10 cellular contexts compared by ENCODE assay signal in the genomic region with DNA sequence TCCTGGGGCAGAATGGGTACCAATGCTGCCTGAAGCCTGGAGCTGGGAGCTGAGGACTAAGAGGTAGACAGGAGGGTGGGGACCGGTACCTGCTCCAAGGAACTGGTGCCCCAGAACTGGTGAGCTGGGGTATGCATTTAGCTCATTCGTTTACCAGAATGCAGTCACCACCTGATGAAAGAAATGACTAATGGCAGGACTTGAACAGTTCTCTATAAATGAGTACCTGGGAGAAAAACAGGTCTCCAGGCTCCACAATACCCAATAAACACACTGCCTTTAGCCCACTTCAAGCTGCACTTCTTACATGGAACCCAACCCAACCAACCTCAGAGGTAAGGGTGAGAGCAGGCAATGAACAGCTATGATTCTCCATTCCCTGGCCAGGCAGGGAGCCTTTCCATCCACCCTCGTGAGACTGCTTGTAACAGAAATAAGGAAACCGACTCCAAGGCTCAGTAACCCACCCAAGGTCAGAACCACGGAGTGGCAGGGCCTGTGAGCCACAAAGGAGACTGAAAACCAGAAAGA. TPM values are rescaled to one million over a fixed set of nuclear protein-coding genes. Genes with fewer than 3 reads are reported as not detected.
DNase-seq lines count a peak whose midpoint lies in the region; ATAC-seq, FAIRE-seq and TF ChIP-seq lines count a peak whose summit lies in the region.
"Had no signal": no experiment of that assay in that cellular context is flagged by ENCODE, and none has a peak within 500 bp of the region (broad histone marks: within the 10 kb centered on the region; RNA-seq: fewer than 3 reads in every experiment).

No MANE protein-coding gene starts in this region.

- CTCF ChIA-PET in activated B cell treated with CpG ODN at 0.5 μM for 24 hours (lab: Charles Lee) (interaction anchor here (0.9 to 1.3 kb wide), 2 partner anchors 61 to 127 kb away, joined by 3 to 4 read pairs; no protein-coding TSS in a partner anchor), HepG2 (lab: Yijun Ruan, JAX; ENCODE audit: low intra/inter-chr PET ratio, low total read pairs) (no interaction called here)

- H3K9ac ChIP-seq in HepG2 (ENCODE audit: insufficient read depth, low read depth, low read length): no peak overlapping the region

- peak; percentile 41 for ATAC-seq in activated B cell treated with CpG ODN at 0.5 μM for 24 hours (ENCODE audit: low read depth)
- ATAC-seq in HepG2: no peak
- no peak for ATAC-seq in HG03571 (IDR thresholded peaks at IDR 0.05; ENCODE audit: unreplicated experiment)

- peaks cover 37% of the 10 kb centered on the region for H3K36me3 Mint-ChIP-seq in activated B cell treated with CpG ODN at 0.5 μM for 24 hours (ENCODE audit: low read depth)

- POLR2A ChIA-PET in activated B cell treated with CpG ODN at 0.5 μM for 24 hours (lab: Charles Lee) (interaction anchor here (0.6 to 1.9 kb wide), 4 partner anchors 11 to 677 kb away, joined by 3 to 13 read pairs (median 4); a partner anchor contains a TSS), HepG2 (lab: Yijun Ruan, JAX) (interaction anchor here (1.3 kb wide), 1 partner anchor 52 kb away, joined by 4 read pairs; no protein-coding TSS in a partner anchor)

- no peak for FAIRE-seq in HepG2 (lab: Jason Lieb, UNC)

- TF ChIP-seq RAD21 in HepG2 (CRISPR knock-in tag; IDR thresholded peaks at IDR 0.05): no peak

- H3K9me3 ChIP-seq in HepG2 (ENCODE audit: low read length) (no peaks in the 10 kb centered on the region), uterus (no peaks in the 10 kb centered on the region)

- no peak for TF ChIP-seq CTCF in activated B cell treated with CpG ODN at 0.5 μM for 24 hours (IDR thresholded peaks at IDR 0.05)
- no peak for TF ChIP-seq CTCF in HepG2 (CRISPR knock-in tag; IDR thresholded peaks at IDR 0.05)
- no peak for TF ChIP-seq CTCF in uterus (IDR thresholded peaks at IDR 0.05)

- peaks cover 54% of the 10 kb centered on the region for H3K4me1 ChIP-seq in HepG2 (ENCODE audit: insufficient read depth, low read length)
- H3K4me1 ChIP-seq in uterus: peaks cover 4 to 12% of the 10 kb centered on the region in 2 donors

- TF ChIP-seq POLR2A in HepG2 (IDR thresholded peaks at IDR 0.05; ENCODE audit: insufficient read depth in 1 of 2, low read depth in 2 of 2, low read length in 2 of 2): no peak
- TF ChIP-seq POLR2A in uterus (IDR thresholded peaks at IDR 0.05): no peak

- peaks cover 72% of the 10 kb centered on the region for H3K4me1 Mint-ChIP-seq in activated B cell treated with CpG ODN at 0.5 μM for 24 hours

- H3K27ac Mint-ChIP-seq in activated B cell treated with CpG ODN at 0.5 μM for 24 hours: peak overlapping the region; percentile 71

- in situ Hi-C loops in HepG2 (cut with HindIII; ENCODE audit: extremely low pct_ligation_motif_present, low pct_unique_long_range_greater_than_20kb): no loop called here

- H2AFZ ChIP-seq in HepG2 (ENCODE audit: low read length): no peak overlapping the region

- H3K27ac ChIP-seq in HepG2 (ENCODE audit: extremely low read length, insufficient read depth, low read length): peak overlapping the region; percentile 4
- H3K27ac ChIP-seq in uterus: peak overlapping the region; percentile 2 to 18

- no peaks in the 10 kb centered on the region for H3K27me3 Mint-ChIP-seq in activated B cell treated with CpG ODN at 0.5 μM for 24 hours

- intact Hi-C loops in activated B cell treated with CpG ODN at 0.5 μM for 24 hours (cut with micrococcal nuclease) (loop anchor here (5.0 kb wide), 1 partner anchor 60 kb away; no protein-coding TSS in a partner anchor), HepG2 (cut with micrococcal nuclease; ENCODE audit: unreplicated experiment) (no loop called here), uterus (cut with DNase I; ENCODE audit: low total_unique reads) (no loop called here)

- no peaks in the 10 kb centered on the region for H3K9me3 Mint-ChIP-seq in activated B cell treated with CpG ODN at 0.5 μM for 24 hours

- H3K79me2 ChIP-seq in HepG2 (ENCODE audit: insufficient read depth, low read length): peaks cover 80% of the 10 kb centered on the region

- DNase-seq in stimulated activated CD4-positive, alpha-beta T cell treated with anti-CD3 and anti-CD28 coated beads, Interleukin-1b, Interleukin-23, amount 100 ng/mL, for 48 hours: peak; percentile 54
- no peak for DNase-seq in stimulated activated CD4-positive, alpha-beta T cell treated with anti-CD3 and anti-CD28 coated beads, Interleukin-4, amount 100 ng/mL, for 4 hours
- no peak for DNase-seq in activated B cell treated with CpG ODN at 0.5 μM for 24 hours
- no peak for DNase-seq in HepG2 (ENCODE audit: low spot score)
- no peak for DNase-seq in uterus
- DNase-seq in SKM-1 treated with dmso at 0.1 percent for 144 hours (lab: John Stamatoyannopoulos, UW; ENCODE audit: unreplicated experiment): no peak
- no peak for DNase-seq in COLO668 (lab: John Stamatoyannopoulos, UW; ENCODE audit: unreplicated experiment)
- DNase-seq: DMS 273 treated with DMSO at 0.1 percent for 48 hours, NCI-H1048 had no signal

- H3K4me3 ChIP-seq in HepG2 (replicated peaks in 1 of 3; ENCODE audit: insufficient read depth in 1 of 3, low read depth in 2 of 3, low read length in 3 of 3): no peak overlapping the region
- H3K4me3 ChIP-seq in uterus: no peak overlapping the region

- 97% methylated on average over 5 of the region's 5 CpGs for WGBS in HepG2 (ENCODE audit: low lambda C conversion rate)

- H3K36me3 ChIP-seq in HepG2 (replicated peaks in 1 of 2; ENCODE audit: control insufficient read depth in 1 of 2, insufficient read depth in 2 of 2, low read length in 2 of 2) (peaks cover 23 to 44% of the 10 kb centered on the region in 2 experiments), uterus (no peaks in the 10 kb centered on the region)

- BruUV-seq in HepG2 (replicated peaks; lab: Mats Ljungman, UMichigan): no TSS peak

- peaks cover 75% of the 10 kb centered on the region for H4K20me1 ChIP-seq in HepG2 (ENCODE audit: insufficient read depth, low read length)

- no peaks in the 10 kb centered on the region for H3K27me3 ChIP-seq in HepG2 (ENCODE audit: control insufficient read depth in 1 of 2, insufficient read depth in 2 of 2, low read length in 2 of 2)
- H3K27me3 ChIP-seq in uterus: no peaks in the 10 kb centered on the region

- H3K4me3 Mint-ChIP-seq in activated B cell treated with CpG ODN at 0.5 μM for 24 hours: peak overlapping the region; percentile 55

- no peak overlapping the region for H3K4me2 ChIP-seq in HepG2 (ENCODE audit: low read depth, low read length)

- TF ChIP-seq EP300 in HepG2 (IDR thresholded peaks at IDR 0.05; ENCODE audit: low read depth in 2 of 2, low read length in 2 of 2) (no peak), HepG2 (CRISPR knock-in tag; IDR thresholded peaks at IDR 0.05; ENCODE audit: borderline replicate concordance) (no peak)

RNA-seq across cellular contexts. Expression of a gene that starts 15.4 kb away (rescaled TPM):
- total RNA-seq in activated B cell treated with CpG ODN at 0.5 μM for 24 hours: 128 and 134 TPM in 2 replicates
- 119 and 188 TPM in 2 replicates for total RNA-seq in HepG2 (2016; rRNA removed; fragmentation: Illumina TruSeq; extraction: Trizol)
- total RNA-seq in HepG2 (2016; cell fraction: cytosol; rRNA removed; fragmentation: Illumina TruSeq; extraction: Trizol; ENCODE audit: low read depth): 32.5 and 44.9 TPM in 2 replicates
- total RNA-seq in HepG2 (2016; cell fraction: insoluble cytoplasmic fraction; rRNA removed; fragmentation: Illumina TruSeq; extraction: Trizol): 120 and 187 TPM in 2 replicates
- 119 and 132 TPM in 2 replicates for total RNA-seq in HepG2 (2016; cell fraction: membrane; rRNA removed; fragmentation: Illumina TruSeq; extraction: Trizol)
- total RNA-seq in HepG2 (2016; cell fraction: nucleus; rRNA removed; fragmentation: Illumina TruSeq; extraction: Trizol): 70.0 and 93.2 TPM in 2 replicates
- 436 and 468 TPM in 2 replicates for polyA plus RNA-seq in HepG2 (2011; rRNA removed)
- 445 and 560 TPM in 2 replicates for polyA plus RNA-seq in HepG2 (2011; cell fraction: cytosol; rRNA removed)
- 139 and 210 TPM in 2 replicates for polyA plus RNA-seq in HepG2 (2011; cell fraction: nucleus; rRNA removed)
- 286 and 329 TPM in 2 replicates for polyA plus RNA-seq in HepG2 (2012)
- 115 and 137 TPM in 2 replicates for polyA plus RNA-seq in HepG2 (2016; cell fraction: cytosol; fragmentation: Illumina TruSeq; extraction: Trizol; ENCODE audit: low read depth)
- 594 and 645 TPM in 2 replicates for polyA plus RNA-seq in HepG2 (2016; cell fraction: insoluble cytoplasmic fraction; fragmentation: Illumina TruSeq; extraction: Trizol; ENCODE audit: low read depth)
- 321 and 333 TPM in 2 replicates for polyA plus RNA-seq in HepG2 (2016; cell fraction: membrane; fragmentation: Illumina TruSeq; extraction: Trizol; ENCODE audit: low read depth)
- polyA plus RNA-seq in HepG2 (2016; cell fraction: nucleus; fragmentation: Illumina TruSeq; extraction: Trizol; ENCODE audit: insufficient read depth, low read depth): 249 and 270 TPM in 2 replicates
- 241 and 466 TPM in 2 replicates for polyA minus RNA-seq in HepG2 (2011; rRNA and poly(A)+ RNA removed; ENCODE audit: low replicate concordance)
- 119 and 130 TPM in 2 replicates for polyA minus RNA-seq in HepG2 (2011; cell fraction: cytosol; rRNA and poly(A)+ RNA removed)
- 63.7 and 102 TPM in 2 replicates for polyA minus RNA-seq in HepG2 (2011; cell fraction: nucleus; rRNA and poly(A)+ RNA removed)
- 100 to 1,000 TPM in 3 of 4 donors, 10 to 100 TPM in 1; 99.5 to 253 (median 206) TPM for total RNA-seq in uterus

RNA-seq across cellular contexts. Expression of a gene that starts 48.5 kb away (rescaled TPM):
- total RNA-seq in activated B cell treated with CpG ODN at 0.5 μM for 24 hours (0.51 and 1.2 TPM in 2 replicates), HepG2 (2016; rRNA removed; fragmentation: Illumina TruSeq; extraction: Trizol) (0.87 and 1.2 TPM in 2 replicates), uterus (1 to 10 TPM in 3 of 4 donors, under 1 TPM in 1; 0.26 to 9.1 (median 5.5) TPM)
- 0.79 and 0.91 TPM in 2 replicates for total RNA-seq in HepG2 (2016; cell fraction: cytosol; rRNA removed; fragmentation: Illumina TruSeq; extraction: Trizol; ENCODE audit: low read depth)
- 0.89 and 1.1 TPM in 2 replicates for total RNA-seq in HepG2 (2016; cell fraction: insoluble cytoplasmic fraction; rRNA removed; fragmentation: Illumina TruSeq; extraction: Trizol)
- 0.48 and 0.93 TPM in 2 replicates for total RNA-seq in HepG2 (2016; cell fraction: membrane; rRNA removed; fragmentation: Illumina TruSeq; extraction: Trizol)
- 0.66 and 0.81 TPM in 2 replicates for total RNA-seq in HepG2 (2016; cell fraction: nucleus; rRNA removed; fragmentation: Illumina TruSeq; extraction: Trizol)
- polyA plus RNA-seq in HepG2 (2011; rRNA removed): 2.4 and 2.9 TPM in 2 replicates
- polyA plus RNA-seq in HepG2 (2011; cell fraction: cytosol; rRNA removed): 2.5 and 3.1 TPM in 2 replicates
- polyA plus RNA-seq in HepG2 (2011; cell fraction: nucleus; rRNA removed): 6.1 and 6.2 TPM in 2 replicates
- polyA plus RNA-seq in HepG2 (2012): 2.1 and 4.3 TPM in 2 replicates
- polyA plus RNA-seq in HepG2 (2016; cell fraction: cytosol; fragmentation: Illumina TruSeq; extraction: Trizol; ENCODE audit: low read depth): 0.62 and 0.94 TPM in 2 replicates
- 0.67 and 0.96 TPM in 2 replicates for polyA plus RNA-seq in HepG2 (2016; cell fraction: insoluble cytoplasmic fraction; fragmentation: Illumina TruSeq; extraction: Trizol; ENCODE audit: low read depth)
- 0.65 and 0.68 TPM in 2 replicates for polyA plus RNA-seq in HepG2 (2016; cell fraction: membrane; fragmentation: Illumina TruSeq; extraction: Trizol; ENCODE audit: low read depth)
- polyA plus RNA-seq in HepG2 (2016; cell fraction: nucleus; fragmentation: Illumina TruSeq; extraction: Trizol; ENCODE audit: insufficient read depth, low read depth): 1.5 and 1.6 TPM in 2 replicates
- polyA minus RNA-seq in HepG2 (2011; rRNA and poly(A)+ RNA removed; ENCODE audit: low replicate concordance): 0.42 and 0.92 TPM in 2 replicates
- polyA minus RNA-seq in HepG2 (2011; cell fraction: cytosol; rRNA and poly(A)+ RNA removed): 0.62 and 0.89 TPM in 2 replicates
- polyA minus RNA-seq in HepG2 (2011; cell fraction: nucleus; rRNA and poly(A)+ RNA removed): 0.37 and 0.64 TPM in 2 replicates
